8 cellular contexts compared by ENCODE assay signal in the genomic region with DNA sequence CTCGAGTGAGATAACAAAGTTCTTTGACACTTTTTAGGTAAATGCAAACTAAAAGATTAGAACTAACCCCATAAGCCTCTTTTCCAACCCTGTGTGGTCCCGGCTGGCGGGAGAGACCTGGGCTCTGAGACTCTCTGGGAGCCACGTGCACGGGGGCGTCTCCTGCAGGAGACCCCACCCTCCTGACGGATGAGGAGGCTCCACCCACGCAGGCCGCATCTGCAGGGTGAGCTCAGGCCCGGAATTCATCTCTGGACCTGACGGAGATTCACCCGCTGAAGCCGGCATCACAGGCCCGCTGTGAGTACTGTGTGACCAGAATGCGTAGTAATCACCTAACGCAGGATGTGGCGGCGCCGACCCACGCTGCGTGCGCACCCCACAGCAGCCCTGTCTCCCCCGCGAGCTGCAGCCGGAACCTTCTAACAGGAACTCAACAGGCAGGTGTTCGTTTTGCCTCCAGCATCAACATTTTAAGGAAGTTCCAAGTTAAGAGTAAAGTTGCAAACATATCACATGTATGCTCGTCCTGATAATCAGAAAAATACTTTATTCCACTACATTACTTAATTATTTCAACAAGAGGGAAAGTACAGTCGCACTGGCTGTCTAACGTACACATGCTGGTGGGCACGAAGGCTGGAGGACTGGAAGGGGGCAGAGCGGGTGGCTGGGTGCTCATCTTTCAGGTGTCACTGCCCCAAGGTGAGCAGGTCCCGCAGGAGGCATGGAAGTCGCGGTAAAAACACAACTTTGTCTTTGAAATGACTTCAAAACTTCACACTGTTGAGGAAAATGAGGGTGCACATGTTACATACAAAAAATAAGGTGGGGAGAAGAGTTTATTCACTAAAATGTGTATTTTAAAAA. TPM values are rescaled to one million over a fixed set of nuclear protein-coding genes. Genes with fewer than 3 reads are reported as not detected.
A peak's percentile ranks its signal among the peaks of the same experiment; 100 is the strongest.
DNase-seq lines count a peak whose midpoint lies in the region; ATAC-seq, FAIRE-seq and TF ChIP-seq lines count a peak whose summit lies in the region.

No MANE protein-coding gene starts in this region.

- no peak overlapping the region for H3K27ac ChIP-seq in kidney (ENCODE audit: low read depth in 2 of 2, low read length in 2 of 2)

- H3K9ac ChIP-seq in kidney (ENCODE audit: low read length in 2 of 2), result no peak overlapping the region

- no peak overlapping the region for H3K4me3 ChIP-seq in kidney (ENCODE audit: low read length in 2 of 2)

- DNase-seq in RPMI8226 (peak; percentile 42), kidney (peak; percentile 85), NCI-H1436 (lab: John Stamatoyannopoulos, UW) (no peak), EL (no peak), GF-D8 (lab: John Stamatoyannopoulos, UW) (no peak)
- peak; percentile 90 for DNase-seq in activated effector memory CD4-positive, alpha-beta T cell treated with anti-CD3 and anti-CD28 coated beads, Interleukin-2, amount 50 U/mL, for 16 hours
- peak; percentile 61 to 70 for DNase-seq in stimulated activated CD8-positive, alpha-beta memory T cell treated with anti-CD3 and anti-CD28 coated beads, Interleukin-4, amount 100 ng/mL, for 4 hours (ENCODE audit: low read depth in 2 of 2, low spot score in 1 of 2)

- H3K36me3 ChIP-seq in kidney (ENCODE audit: control insufficient read depth in 1 of 2, insufficient read depth in 2 of 2, low read length in 2 of 2), result no peaks in the 10 kb centered on the region

- intact Hi-C loops in kidney (cut with DNase I), result no loop called here

- TF ChIP-seq CTCF in kidney (IDR thresholded peaks at IDR 0.05; ENCODE audit: borderline replicate concordance, extremely low read depth, insufficient read depth), result no peak

- H3K9me3 ChIP-seq in kidney (ENCODE audit: control insufficient read depth in 1 of 2, low read length in 2 of 2), result no peaks in the 10 kb centered on the region

- peaks cover 0 to 2% of the 10 kb centered on the region in 2 donors for H3K4me1 ChIP-seq in kidney (ENCODE audit: control insufficient read depth in 1 of 2, insufficient read depth in 1 of 2, low read depth in 1 of 2, low read length in 2 of 2)

- FAIRE-seq in kidney (lab: Jason Lieb, UNC), result no peak

- ATAC-seq in GM19397 (IDR thresholded peaks at IDR 0.05; ENCODE audit: unreplicated experiment), result peak; percentile 67

RNA-seq across cellular contexts. Expression of a gene that starts 44.5 kb away (rescaled TPM):
- 25.5 TPM for total RNA-seq in kidney
- polyA plus RNA-seq in kidney (ENCODE audit: insufficient read depth, low read depth, low replicate concordance), result 22.0 TPM

RNA-seq across cellular contexts. Expression of a gene that starts 57.4 kb away (rescaled TPM):
- 5.3 TPM for total RNA-seq in kidney
- 20.8 TPM for polyA plus RNA-seq in kidney (ENCODE audit: insufficient read depth, low read depth, low replicate concordance)

Comparison
In these comparisons a context has a peak if more than half of its experiments do, and no peak if none do; other contexts are left out.
1. DNase-seq: peak in RPMI8226 (single experiment), activated effector memory CD4-positive, alpha-beta T cell treated with anti-CD3 and anti-CD28 coated beads, Interleukin-2, amount 50 U/mL, for 16 hours (single experiment), kidney (single experiment) and stimulated activated CD8-positive, alpha-beta memory T cell treated with anti-CD3 and anti-CD28 coated beads, Interleukin-4, amount 100 ng/mL, for 4 hours (2 of 2); none in NCI-H1436 (single experiment), EL (single experiment) and GF-D8 (single experiment).